12 cellular contexts compared by ENCODE assay signal in genomic region chr10:22647244-22647643, GRCh38.
DNase-seq lines count a peak whose midpoint lies in the region; ATAC-seq and TF ChIP-seq lines count a peak whose summit lies in the region.
"Had no signal": no experiment of that assay in that cellular context is flagged by ENCODE, and none has a peak within 500 bp of the region (broad histone marks: within the 10 kb centered on the region; RNA-seq: fewer than 3 reads in every experiment).

No MANE protein-coding gene starts in this region.

- H3K27me3 ChIP-seq in fibroblast of lung (ENCODE audit: control insufficient read depth, insufficient read depth, low read length): no peaks in the 10 kb centered on the region
- H3K27me3 ChIP-seq in spleen (replicated peaks in 1 of 7): no peaks in the 10 kb centered on the region

- H3K36me3 ChIP-seq in fibroblast of lung (ENCODE audit: control insufficient read depth, insufficient read depth, low read length) (no peaks in the 10 kb centered on the region), spleen (peaks cover 0 to 6% (median 0%) of the 10 kb centered on the region in 6 donors)
- H3K36me3 ChIP-seq: prostate gland had no signal

- H3K4me3 Mint-ChIP-seq in T-helper 2 cell treated with Interferon-gamma antibody and Interleukin-4, amounts not matched to agents 5 μg/mL and 100 μg/mL, for 36 hours: peak overlapping the region; percentile 82
- H3K4me3 Mint-ChIP-seq in activated B cell treated with CpG ODN at 0.5 μM for 24 hours: peak overlapping the region; percentile 0

- peaks cover 29% of the 10 kb centered on the region for H3K36me3 Mint-ChIP-seq in T-helper 2 cell treated with Interferon-gamma antibody and Interleukin-4, amounts not matched to agents 5 μg/mL and 100 μg/mL, for 36 hours (ENCODE audit: low read depth)
- peaks cover 1% of the 10 kb centered on the region for H3K36me3 Mint-ChIP-seq in activated B cell treated with CpG ODN at 0.5 μM for 24 hours (ENCODE audit: low read depth)

- peaks cover 84% of the 10 kb centered on the region for H3K4me1 Mint-ChIP-seq in T-helper 2 cell treated with Interferon-gamma antibody and Interleukin-4, amounts not matched to agents 5 μg/mL and 100 μg/mL, for 36 hours (ENCODE audit: low read depth)
- peaks cover 87% of the 10 kb centered on the region for H3K4me1 Mint-ChIP-seq in activated B cell treated with CpG ODN at 0.5 μM for 24 hours

- no peaks in the 10 kb centered on the region for H4K20me1 ChIP-seq in fibroblast of lung (ENCODE audit: control insufficient read depth, extremely low read depth, insufficient read depth, low read length)

- peaks cover 6% of the 10 kb centered on the region for H3K4me1 ChIP-seq in fibroblast of lung (ENCODE audit: control insufficient read depth, extremely low read depth, insufficient read depth, low read length)
- H3K4me1 ChIP-seq in spleen: peaks cover 63 to 100% (median 89%) of the 10 kb centered on the region in 6 donors
- H3K4me1 ChIP-seq: prostate gland had no signal

- H3K27me3 Mint-ChIP-seq in T-helper 2 cell treated with Interferon-gamma antibody and Interleukin-4, amounts not matched to agents 5 μg/mL and 100 μg/mL, for 36 hours (ENCODE audit: low read depth): no peaks in the 10 kb centered on the region
- no peaks in the 10 kb centered on the region for H3K27me3 Mint-ChIP-seq in activated B cell treated with CpG ODN at 0.5 μM for 24 hours

- no peak for ATAC-seq in activated B cell treated with CpG ODN at 0.5 μM for 24 hours (ENCODE audit: low read depth)
- no peak for ATAC-seq in GM21381 (IDR thresholded peaks at IDR 0.05; ENCODE audit: unreplicated experiment)
- ATAC-seq: left colon had no signal

- H3K9me3 Mint-ChIP-seq in T-helper 2 cell treated with Interferon-gamma antibody and Interleukin-4, amounts not matched to agents 5 μg/mL and 100 μg/mL, for 36 hours: no peaks in the 10 kb centered on the region
- no peaks in the 10 kb centered on the region for H3K9me3 Mint-ChIP-seq in activated B cell treated with CpG ODN at 0.5 μM for 24 hours

- H3K4me3 ChIP-seq in fibroblast of lung (replicated peaks in 1 of 4; ENCODE audit: control extremely low read depth in 1 of 4, insufficient read depth in 1 of 4, low read depth in 3 of 4, low read length in 4 of 4) (no peak overlapping the region), spleen (no peak overlapping the region), lower leg skin (ENCODE audit: low read depth, poor library complexity, severe bottlenecking) (no peak overlapping the region)
- H3K4me3 ChIP-seq: prostate gland had no signal

- peaks cover 3% of the 10 kb centered on the region for H3K79me2 ChIP-seq in fibroblast of lung (ENCODE audit: control insufficient read depth, insufficient read depth, low read length)

- H2AFZ ChIP-seq in fibroblast of lung (ENCODE audit: low read length): no peak overlapping the region

- CTCF ChIA-PET in activated B cell treated with CpG ODN at 0.5 μM for 24 hours (lab: Charles Lee): interaction anchor here (0.6 to 1.1 kb wide), 3 partner anchors 10 to 41 kb away, joined by 3 to 4 read pairs (median 3); no protein-coding TSS in a partner anchor

- TF ChIP-seq POLR2A in spleen (IDR thresholded peaks at IDR 0.05) (no peak), lower leg skin (IDR thresholded peaks at IDR 0.05) (no peak)

- TF ChIP-seq CTCF in activated B cell treated with CpG ODN at 0.5 μM for 24 hours (IDR thresholded peaks at IDR 0.05) (no peak), fibroblast of lung (conservative IDR thresholded peaks at IDR 0.05 in 1 of 2, IDR thresholded peaks at IDR 0.05 in 1 of 2; ENCODE audit: low read depth in 1 of 2, low read length in 2 of 2) (no peak), spleen (IDR thresholded peaks at IDR 0.05 in 8 of 11, conservative IDR thresholded peaks at IDR 0.05 in 3 of 11) (no peak), lower leg skin (IDR thresholded peaks at IDR 0.05) (no peak)

- H3K9me3 ChIP-seq in fibroblast of lung (ENCODE audit: control insufficient read depth, insufficient read depth, low read depth, low read length) (no peaks in the 10 kb centered on the region), spleen (no peaks in the 10 kb centered on the region)
- H3K9me3 ChIP-seq: prostate gland had no signal

- intact Hi-C loops in activated B cell treated with CpG ODN at 0.5 μM for 24 hours (cut with micrococcal nuclease): loop anchor here (5.0 kb wide), 1 partner anchor 35 kb away; no protein-coding TSS in a partner anchor
- intact Hi-C loops in spleen (cut with DNase I; ENCODE audit: low total_unique reads): no loop called here
- intact Hi-C loops in lower leg skin (cut with DNase I; ENCODE audit: low total_unique reads): no loop called here

- DNase-seq in T-helper 2 cell treated with Interferon-gamma antibody and Interleukin-4, amounts not matched to agents 5 μg/mL and 100 μg/mL, for 36 hours (ENCODE audit: low spot score): no peak
- DNase-seq in T-helper 2 cell (no peak), activated B cell treated with CpG ODN at 0.5 μM for 24 hours (no peak), fibroblast of lung (ENCODE audit: low read depth in 2 of 2) (no peak), spleen (no peak), DMS53 treated with DMSO at 0.1 percent for 48 hours (lab: John Stamatoyannopoulos, UW; ENCODE audit: unreplicated experiment) (no peak), lower leg skin (ENCODE audit: low spot score in 2 of 2) (no peak)
- DNase-seq: 8988T, left colon, NCI-H1930 had no signal

- H3K9ac ChIP-seq in fibroblast of lung (ENCODE audit: insufficient read depth, low read length): no peak overlapping the region

- WGBS in spleen, 5 donors: 62 to 79% (median 73%) methylated on average over 5 of the region's 5 CpGs
- 83 to 86% methylated on average over 5 of the region's 5 CpGs for WGBS in lower leg skin, 2 donors

- peak overlapping the region; percentile 41 for H3K4me2 ChIP-seq in fibroblast of lung (ENCODE audit: extremely low read depth, insufficient read depth, low read length)

- no peak overlapping the region for H3K27ac ChIP-seq in fibroblast of lung (ENCODE audit: insufficient read depth, low read length)
- peak overlapping the region; percentile 42 to 85 (median 70) for H3K27ac ChIP-seq in spleen
- H3K27ac ChIP-seq: prostate gland had no signal

- POLR2A ChIA-PET in activated B cell treated with CpG ODN at 0.5 μM for 24 hours (lab: Charles Lee): no interaction called here

- peak overlapping the region; percentile 87 for H3K27ac Mint-ChIP-seq in T-helper 2 cell treated with Interferon-gamma antibody and Interleukin-4, amounts not matched to agents 5 μg/mL and 100 μg/mL, for 36 hours
- H3K27ac Mint-ChIP-seq in activated B cell treated with CpG ODN at 0.5 μM for 24 hours: peak overlapping the region; percentile 70
